ENCODE assay signal across 30 cellular contexts in the genomic region with DNA sequence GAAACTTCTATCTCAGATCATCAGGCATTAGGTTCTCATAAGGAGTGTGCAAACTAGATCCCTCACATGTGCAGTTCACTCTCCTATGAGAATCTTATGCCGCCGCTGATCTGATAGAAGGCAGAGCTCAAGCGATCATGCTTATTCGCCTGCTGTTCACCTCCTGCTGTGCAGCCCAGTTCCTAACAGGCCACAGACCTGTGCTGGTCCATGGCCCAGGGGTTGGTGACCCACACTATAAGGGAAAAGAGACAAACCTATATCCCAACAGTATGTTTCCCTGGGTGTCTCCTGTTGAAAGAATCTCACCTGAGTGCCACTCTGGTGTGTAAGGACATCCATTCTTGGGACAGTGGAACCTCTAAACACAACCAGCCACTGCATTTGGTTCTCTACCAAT.
"Had no signal": no experiment of that assay in that cellular context is flagged by ENCODE, and none has a peak within 500 bp of the region (broad histone marks: within the 10 kb centered on the region; RNA-seq: fewer than 3 reads in every experiment).

No MANE protein-coding gene starts in this region.

- H3K36me3 ChIP-seq: adrenal gland, ascending aorta, brain microvascular endothelial cell, breast epithelium, cardiac muscle cell had no signal

- H3K4me3 ChIP-seq: adrenal gland, ascending aorta, body of pancreas, breast epithelium, cardiac muscle cell had no signal

- H3K4me1 ChIP-seq: adrenal gland, ascending aorta, body of pancreas, breast epithelium had no signal

- DNase-seq: activated effector memory CD4-positive, alpha-beta T cell treated with anti-CD3 and anti-CD28 coated beads, Interleukin-2, amount 50 U/mL, for 16 hours; activated effector memory CD4-positive, alpha-beta T cell treated with Interleukin-2 at 50 U/mL for 16 hours; activated gamma-delta T cell; activated gamma-delta T cell treated with Interleukin-2 at 50 U/mL for 16 hours; activated naive CD4-positive, alpha-beta T cell; activated naive CD4-positive, alpha-beta T cell treated with anti-CD3 and anti-CD28 coated beads for 36 hours; activated naive CD4-positive, alpha-beta T cell treated with anti-CD3 and anti-CD28 coated beads, Interleukin-2, amount 10 ng/mL, durations not matched to agents 7 days and 5 days; activated naive CD4-positive, alpha-beta T cell treated with anti-CD3 and anti-CD28 coated beads, Interleukin-2, amount 50 U/mL, for 16 hours; activated naive CD4-positive, alpha-beta T cell treated with Interleukin-2 at 50 U/mL for 16 hours; activated naive CD8-positive, alpha-beta T cell treated with anti-CD3 and anti-CD28 coated beads for 36 hours; activated naive CD8-positive, alpha-beta T cell treated with anti-CD3 and anti-CD28 coated beads, Interleukin-2, amount 10 ng/mL, durations not matched to agents 7 days and 5 days; activated naive CD8-positive, alpha-beta T cell treated with anti-CD3 and anti-CD28 coated beads, Interleukin-2, amount 50 U/mL, for 24 hours; activated T-cell treated with anti-CD3 and anti-CD28 coated beads, Interleukin-2, amount 50 U/mL, for 1 hour; activated T-cell treated with anti-CD3 and anti-CD28 coated beads, Interleukin-2, amount 50 U/mL, for 24 hours; activated T-cell treated with anti-CD3 and anti-CD28 coated beads, Interleukin-2, amount 50 U/mL, for 4 hours; activated T-cell treated with anti-CD3 and anti-CD28 coated beads, Interleukin-2, amount 50 U/mL, for 48 hours; activated T-cell treated with anti-CD3 and anti-CD28 coated beads, Interleukin-2, amount 50 U/mL, for 72 hours; adrenal gland; amniotic stem cell; amygdala; anterior cingulate cortex; aorta; body of pancreas; brain microvascular endothelial cell; caudate nucleus; central memory CD4-positive, alpha-beta T cell; cerebellar nuclear complex had no signal

- H3K9me3 ChIP-seq: adrenal gland, ascending aorta, body of pancreas, breast epithelium had no signal

- H3K27me3 ChIP-seq: adrenal gland, ascending aorta, body of pancreas, brain microvascular endothelial cell, breast epithelium, cardiac muscle cell had no signal

- H3K27ac ChIP-seq: adrenal gland, ascending aorta, body of pancreas, brain microvascular endothelial cell, breast epithelium, cardiac muscle cell had no signal
